ENCODE assay signal across 26 cellular contexts in the genomic region with DNA sequence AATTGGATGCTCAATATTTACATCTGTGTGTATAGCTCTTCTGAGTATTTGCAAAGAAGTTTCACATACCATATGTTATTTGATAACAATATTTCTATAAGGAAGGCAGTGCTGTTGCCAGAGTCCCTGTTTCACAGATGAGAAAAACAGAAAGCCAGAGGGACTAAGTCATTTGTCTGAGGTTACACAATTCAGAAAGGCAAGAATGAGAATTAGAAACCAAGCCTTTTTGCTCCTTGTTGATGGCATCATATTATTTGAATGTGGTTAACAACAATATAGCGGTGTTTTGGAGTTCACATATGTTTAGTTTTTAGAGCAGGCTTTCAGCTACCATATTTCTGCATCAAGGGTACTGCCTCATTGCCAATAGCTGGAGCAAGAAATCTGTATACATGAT.
"Had no signal": no experiment of that assay in that cellular context is flagged by ENCODE, and none has a peak within 500 bp of the region (broad histone marks: within the 10 kb centered on the region; RNA-seq: fewer than 3 reads in every experiment).

No MANE protein-coding gene starts in this region.

- FAIRE-seq: colon, endometrium, islet of Langerhans, keratinocyte had no signal

- H3K36me3 ChIP-seq: esophagus squamous epithelium, gastrocnemius medialis, heart right ventricle, left lung, lower lobe of right lung had no signal

- H3K4me3 ChIP-seq: coronary artery, esophagus squamous epithelium, gastrocnemius medialis, heart right ventricle, left lung, lower lobe of right lung had no signal

- H3K27ac Mint-ChIP-seq: dendritic cell treated with granulocyte-macrophage colony-stimulating factor and Interleukin-4, amounts not matched to agents 40 ng/mL and 50 ng/mL, for 4 days; effector memory CD8-positive, alpha-beta T cell; endodermal cell had no signal

- H3K27ac ChIP-seq: coronary artery, epithelial cell of prostate, esophagus squamous epithelium, gastrocnemius medialis, heart right ventricle, left lung, lower lobe of right lung had no signal

- H3K4me3 Mint-ChIP-seq: dendritic cell treated with granulocyte-macrophage colony-stimulating factor and Interleukin-4, amounts not matched to agents 40 ng/mL and 50 ng/mL, for 4 days; effector memory CD8-positive, alpha-beta T cell; endodermal cell had no signal

- H3K4me1 ChIP-seq: gastrocnemius medialis, heart right ventricle, left lung, lower lobe of right lung had no signal

- DNase-seq: effector CD8-positive, alpha-beta T cell; effector memory CD8-positive, alpha-beta T cell; endodermal cell; erythroblast; esophagus squamous epithelium; foreskin fibroblast; foreskin melanocyte; gastrocnemius medialis; glutamatergic neuron; head of caudate nucleus; heart right ventricle; hippocampal formation; left cardiac atrium; left lung; left ventricle myocardium superior; lower lobe of right lung; mesenchymal stem cell; midbrain had no signal

- H3K27me3 ChIP-seq: esophagus squamous epithelium, gastrocnemius medialis, left lung had no signal

- H3K9me3 ChIP-seq: esophagus squamous epithelium, gastrocnemius medialis, lower lobe of right lung had no signal

- ATAC-seq: effector memory CD8-positive, alpha-beta T cell; esophagus mucosa; gastrocnemius medialis; heart right ventricle; left cardiac atrium; left lung; left ventricle myocardium superior; lower lobe of right lung had no signal
